In genomic region chr9:78601957-78602565, GRCh38 we compare ENCODE assay signal across 9 cellular contexts.
A peak's percentile ranks its signal among the peaks of the same experiment; 100 is the strongest.
DNase-seq lines count a peak whose midpoint lies in the region; ATAC-seq, FAIRE-seq and TF ChIP-seq lines count a peak whose summit lies in the region.
"Had no signal": no experiment of that assay in that cellular context is flagged by ENCODE, and none has a peak within 500 bp of the region (broad histone marks: within the 10 kb centered on the region; RNA-seq: fewer than 3 reads in every experiment).

No MANE protein-coding gene starts in this region.

- 15 to 16% methylated on average over 7 of the region's 7 CpGs for WGBS in esophagus squamous epithelium, 2 donors

- H3K4me1 Mint-ChIP-seq in progenitor cell of endocrine pancreas (ENCODE audit: low read depth): peaks cover 13% of the 10 kb centered on the region

- H3K9me3 ChIP-seq in esophagus squamous epithelium: no peaks in the 10 kb centered on the region

- H3K4me3 Mint-ChIP-seq in progenitor cell of endocrine pancreas (ENCODE audit: low read depth): no peak overlapping the region

- intact Hi-C loops in esophagus squamous epithelium (cut with DNase I): no loop called here

- TF ChIP-seq POLR2A in esophagus squamous epithelium (IDR thresholded peaks at IDR 0.05): no peak

- ATAC-seq in GM19035 (IDR thresholded peaks at IDR 0.05; ENCODE audit: unreplicated experiment): peak; percentile 75
- no peak for ATAC-seq in HG03196 (IDR thresholded peaks at IDR 0.05; ENCODE audit: unreplicated experiment)

- no peak overlapping the region for H3K4me3 ChIP-seq in esophagus squamous epithelium
- H3K4me3 ChIP-seq: skin epidermis had no signal

- DNase-seq in DMS153 (lab: John Stamatoyannopoulos, UW): peak; percentile 66
- peak; percentile 55 for DNase-seq in LHCN-M2 (ENCODE audit: low read depth)
- peak; percentile 40 for DNase-seq in RCC 7860 (ENCODE audit: low spot score)
- no peak for DNase-seq in esophagus squamous epithelium (lab: John Stamatoyannopoulos, UW)
- DNase-seq in progenitor cell of endocrine pancreas (ENCODE audit: low spot score, unreplicated experiment): no peak
- DNase-seq in SHP77 treated with DMSO at 0.1 percent for 48 hours (lab: John Stamatoyannopoulos, UW): no peak

- H3K27ac Mint-ChIP-seq in progenitor cell of endocrine pancreas: no peak overlapping the region

- peaks cover 25% of the 10 kb centered on the region for H3K27me3 Mint-ChIP-seq in progenitor cell of endocrine pancreas

- TF ChIP-seq CTCF in esophagus squamous epithelium (IDR thresholded peaks at IDR 0.05) (peak in 5 of 6 experiments; percentile 60 to 89 (median 76)), progenitor cell of endocrine pancreas (IDR thresholded peaks at IDR 0.05; ENCODE audit: unreplicated experiment) (peak; percentile 89)

- no peak overlapping the region for H3K27ac ChIP-seq in esophagus squamous epithelium
- H3K27ac ChIP-seq: skin epidermis had no signal

- H3K36me3 ChIP-seq in esophagus squamous epithelium: no peaks in the 10 kb centered on the region

- FAIRE-seq in RCC 7860 (lab: Jason Lieb, UNC): peak; percentile 75

- peaks cover 0 to 30% (median 3%) of the 10 kb centered on the region in 3 donors for H3K4me1 ChIP-seq in esophagus squamous epithelium

- H3K9me3 Mint-ChIP-seq in progenitor cell of endocrine pancreas (ENCODE audit: low read depth): no peaks in the 10 kb centered on the region

- no peaks in the 10 kb centered on the region for H3K36me3 Mint-ChIP-seq in progenitor cell of endocrine pancreas (ENCODE audit: insufficient read depth)

- no peaks in the 10 kb centered on the region for H3K27me3 ChIP-seq in esophagus squamous epithelium

Comparison
In these comparisons a context has a peak if more than half of its experiments do, and no peak if none do; other contexts are left out.
1. DNase-seq: peak in DMS153 (single experiment), LHCN-M2 (single experiment) and RCC 7860 (single experiment); none in esophagus squamous epithelium (single experiment), progenitor cell of endocrine pancreas (single experiment) and SHP77 treated with DMSO at 0.1 percent for 48 hours (single experiment).